In genomic region chr16:10441726-10442125, GRCh38 we compare ENCODE assay signal across 31 cellular contexts. TPM values are rescaled to one million over a fixed set of nuclear protein-coding genes. Genes with fewer than 3 reads are reported as not detected.
"Had no signal": no experiment of that assay in that cellular context is flagged by ENCODE, and none has a peak within 500 bp of the region (broad histone marks: within the 10 kb centered on the region; RNA-seq: fewer than 3 reads in every experiment).

No MANE protein-coding gene starts in this region.

- H3K9me3 ChIP-seq: gastrocnemius medialis had no signal

- H3K4me1 ChIP-seq: ascending aorta, esophagus muscularis mucosa, foreskin keratinocyte, gastrocnemius medialis, heart left ventricle had no signal

- FAIRE-seq: bronchial epithelial cell had no signal

- DNase-seq: activated CD4-positive, alpha-beta memory T cell treated with anti-CD3 and anti-CD28 coated beads, Interleukin-2, amount 10 ng/mL, durations not matched to agents 7 days and 5 days; activated CD4-positive, alpha-beta T cell treated with anti-CD3 and anti-CD28 coated beads for 1 hour; activated CD4-positive, alpha-beta T cell treated with anti-CD3 and anti-CD28 coated beads for 4 hours; activated CD4-positive, alpha-beta T cell treated with anti-CD3 and anti-CD28 coated beads, Interleukin-2, amount 10 ng/mL, durations not matched to agents 7 days and 5 days; activated CD4-positive, alpha-beta T cell treated with anti-CD3 and anti-CD28 coated beads, Interleukin-2, amount 50 U/mL, for 4 hours; activated CD8-positive, alpha-beta memory T cell treated with anti-CD3 and anti-CD28 coated beads, Interleukin-2, amount 50 U/mL, for 48 hours; activated gamma-delta T cell; activated naive CD4-positive, alpha-beta T cell; activated naive CD4-positive, alpha-beta T cell treated with anti-CD3 and anti-CD28 coated beads, Interleukin-2, amount 10 ng/mL, durations not matched to agents 7 days and 5 days; activated naive CD8-positive, alpha-beta T cell treated with anti-CD3 and anti-CD28 coated beads, Interleukin-2, amount 10 ng/mL, durations not matched to agents 7 days and 5 days; activated T-cell treated with anti-CD3 and anti-CD28 coated beads for 4 hours; activated T-cell treated with anti-CD3 and anti-CD28 coated beads, Interleukin-2, amount 50 U/mL, for 24 hours; activated T-cell treated with anti-CD3 and anti-CD28 coated beads, Interleukin-2, amount 50 U/mL, for 72 hours; brain microvascular endothelial cell; dorsolateral prefrontal cortex; effector memory CD4-positive, alpha-beta T cell; endodermal cell; erythroblast; gastrocnemius medialis; glutamatergic neuron; heart left ventricle; T-helper 17 cell; T1000 had no signal

- H3K4me3 ChIP-seq: ascending aorta, coronary artery, dorsolateral prefrontal cortex, esophagus muscularis mucosa, gastrocnemius medialis, heart left ventricle had no signal

- H3K27ac ChIP-seq: ascending aorta, brain microvascular endothelial cell, coronary artery, dorsolateral prefrontal cortex, esophagus muscularis mucosa, foreskin keratinocyte, gastrocnemius medialis, heart left ventricle, VCaP had no signal

- H3K27me3 ChIP-seq: ascending aorta, brain microvascular endothelial cell, dorsolateral prefrontal cortex, esophagus muscularis mucosa, foreskin keratinocyte, gastrocnemius medialis, heart left ventricle had no signal

- H3K36me3 ChIP-seq: gastrocnemius medialis had no signal

- ATAC-seq: activated naive CD4-positive, alpha-beta T cell treated with anti-CD3 and anti-CD28 coated beads, Interleukin-2, amount 50 U/mL, for 72 hours; activated T-cell treated with anti-CD3 and anti-CD28 coated beads, Interleukin-2, amount 50 U/mL, for 72 hours; foreskin keratinocyte; gastrocnemius medialis; heart left ventricle; T-helper 17 cell; WTC11 had no signal

RNA-seq across cellular contexts. Expression of gene ATF7IP2, which starts 55.9 kb away (rescaled TPM):
- total RNA-seq: ascending aorta had no signal
